ENCODE assay signal across 14 cellular contexts in genomic region chr2:207772081-207772843, GRCh38. TPM values are rescaled to one million over a fixed set of nuclear protein-coding genes. Genes with fewer than 3 reads are reported as not detected.
DNase-seq lines count a peak whose midpoint lies in the region; ATAC-seq, FAIRE-seq and TF ChIP-seq lines count a peak whose summit lies in the region.
"Had no signal": no experiment of that assay in that cellular context is flagged by ENCODE, and none has a peak within 500 bp of the region (broad histone marks: within the 10 kb centered on the region; RNA-seq: fewer than 3 reads in every experiment).

No MANE protein-coding gene starts in this region.

- TF ChIP-seq POLR2A in HepG2 (IDR thresholded peaks at IDR 0.05; ENCODE audit: insufficient read depth in 1 of 2, low read depth in 2 of 2, low read length in 2 of 2) = no peak
- no peak for TF ChIP-seq POLR2A in right lobe of liver (IDR thresholded peaks at IDR 0.05)

- no peak for TF ChIP-seq RAD21 in HepG2 (CRISPR knock-in tag; IDR thresholded peaks at IDR 0.05)

- POLR2A ChIA-PET in HepG2 (lab: Yijun Ruan, JAX) = interaction anchor here (1.4 to 1.5 kb wide), 2 partner anchors 54 to 73 kb away, joined by 3 read pairs; no protein-coding TSS in a partner anchor

- H3K27me3 ChIP-seq in HepG2 (ENCODE audit: control insufficient read depth in 1 of 2, insufficient read depth in 2 of 2, low read length in 2 of 2) (no peaks in the 10 kb centered on the region; a peak in 1 of 5 replicates), right lobe of liver (no peaks in the 10 kb centered on the region), osteoblast (ENCODE audit: insufficient read depth, low read length) (no peaks in the 10 kb centered on the region)

- TF ChIP-seq EP300 in HepG2 (IDR thresholded peaks at IDR 0.05; ENCODE audit: low read depth in 2 of 2, low read length in 2 of 2) (no peak), HepG2 (CRISPR knock-in tag; IDR thresholded peaks at IDR 0.05; ENCODE audit: borderline replicate concordance) (no peak)

- H3K27ac ChIP-seq in HepG2 (ENCODE audit: extremely low read length, insufficient read depth, low read length) = no peak overlapping the region
- H3K27ac ChIP-seq in right lobe of liver = peak overlapping the region in 1 of 3 donors; percentile 91
- no peak overlapping the region for H3K27ac ChIP-seq in osteoblast (ENCODE audit: low read depth, low read length)
- H3K27ac ChIP-seq: C4-2B had no signal

- 95% methylated on average over 13 of the region's 13 CpGs for WGBS in HepG2 (ENCODE audit: low lambda C conversion rate)
- whole genome bisulfite sequencing in right lobe of liver (ENCODE audit: insufficient coverage, low coverage, low lambda C conversion rate, missing lambda C conversion rate) = 82% methylated on average over 8 of the region's 13 CpGs

- H3K4me3 ChIP-seq in HepG2 (replicated peaks in 1 of 3; ENCODE audit: insufficient read depth in 1 of 3, low read depth in 2 of 3, low read length in 3 of 3) (no peak overlapping the region), right lobe of liver (no peak overlapping the region), osteoblast (ENCODE audit: insufficient read depth, low read length) (no peak overlapping the region)

- no peak for ATAC-seq in HepG2
- ATAC-seq in right lobe of liver = no peak
- ATAC-seq: activated T-helper 17 cell treated with anti-CD3 and anti-CD28 coated beads, Interleukin-2, amount 50 U/mL, for 72 hours; stimulated activated memory B cell treated with anti-CD40 and anti-IgM and Interleukin-4, amounts not matched to agents 10 μg/mL and 1 μg/mL and 100 μg/mL, for 72 hours had no signal

- DNase-seq in HepG2 (ENCODE audit: low spot score) = no peak
- no peak for DNase-seq in right lobe of liver
- peak; percentile 61 for DNase-seq in activated CD8-positive, alpha-beta memory T cell treated with anti-CD3 and anti-CD28 coated beads, Interleukin-2, amount 50 U/mL, for 48 hours
- peak; percentile 61 for DNase-seq in left kidney (ENCODE audit: low read depth, low spot score)
- no peak for DNase-seq in osteoblast (ENCODE audit: insufficient read length, low spot score, missing footprints)
- no peak for DNase-seq in HCEC 1CT
- DNase-seq in SIG-M5 treated with dmso at 0.1 percent for 504 hours (lab: John Stamatoyannopoulos, UW; ENCODE audit: unreplicated experiment) = no peak
- DNase-seq in ecto neural progenitor cell (ENCODE audit: low spot score) = no peak
- DNase-seq: cortex of kidney, NCI-H446 had no signal

- H3K4me1 ChIP-seq in HepG2 (ENCODE audit: insufficient read depth, low read length) (peaks cover 56% of the 10 kb centered on the region), right lobe of liver (peaks cover 0 to 33% (median 15%) of the 10 kb centered on the region in 4 donors), osteoblast (ENCODE audit: insufficient read depth, low read length) (no peaks in the 10 kb centered on the region)

- no peak for FAIRE-seq in HepG2 (lab: Jason Lieb, UNC)
- FAIRE-seq: small intestine had no signal

- intact Hi-C loops in HepG2 (cut with micrococcal nuclease; ENCODE audit: unreplicated experiment) = no loop called here
- intact Hi-C loops in right lobe of liver (cut with DNase I) = no loop called here

- CTCF ChIA-PET in HepG2 (lab: Yijun Ruan, JAX; ENCODE audit: low intra/inter-chr PET ratio, low total read pairs) = no interaction called here

- H3K9ac ChIP-seq in HepG2 (ENCODE audit: insufficient read depth, low read depth, low read length) = no peak overlapping the region

- H4K20me1 ChIP-seq in HepG2 (ENCODE audit: insufficient read depth, low read length) (peaks cover 11% of the 10 kb centered on the region; the same call in 1 of the 2 replicates), osteoblast (ENCODE audit: insufficient read depth, low read length) (peaks cover 6% of the 10 kb centered on the region)

- no peak for TF ChIP-seq CTCF in HepG2 (CRISPR knock-in tag; IDR thresholded peaks at IDR 0.05)
- no peak for TF ChIP-seq CTCF in right lobe of liver (IDR thresholded peaks at IDR 0.05)
- TF ChIP-seq CTCF in osteoblast (IDR thresholded peaks at IDR 0.05; ENCODE audit: extremely low read depth, low read depth, low read length) = no peak

- in situ Hi-C loops in HepG2 (cut with HindIII; ENCODE audit: extremely low pct_ligation_motif_present, low pct_unique_long_range_greater_than_20kb) = no loop called here

- no peaks in the 10 kb centered on the region for H3K9me3 ChIP-seq in HepG2 (ENCODE audit: low read length)
- no peaks in the 10 kb centered on the region for H3K9me3 ChIP-seq in right lobe of liver
- H3K9me3 ChIP-seq in osteoblast (ENCODE audit: low read depth, low read length) = no peaks in the 10 kb centered on the region

- H2AFZ ChIP-seq in HepG2 (ENCODE audit: low read length) (no peak overlapping the region), osteoblast (ENCODE audit: low read length) (no peak overlapping the region)

- no TSS peak for BruUV-seq in HepG2 (replicated peaks; lab: Mats Ljungman, UMichigan)

- peaks cover 21% of the 10 kb centered on the region for H3K79me2 ChIP-seq in HepG2 (ENCODE audit: insufficient read depth, low read length)
- H3K79me2 ChIP-seq in osteoblast (ENCODE audit: insufficient read depth, low read length) = peaks cover 5% of the 10 kb centered on the region

- H3K4me2 ChIP-seq in HepG2 (ENCODE audit: low read depth, low read length) (no peak overlapping the region), osteoblast (ENCODE audit: insufficient read depth, low read length) (no peak overlapping the region)

- H3K36me3 ChIP-seq in HepG2 (replicated peaks in 1 of 2; ENCODE audit: control insufficient read depth in 1 of 2, insufficient read depth in 2 of 2, low read length in 2 of 2) = peaks cover 5 to 6% of the 10 kb centered on the region in 2 experiments; a peak in 4 of 5 replicates
- H3K36me3 ChIP-seq in right lobe of liver = peaks cover 0 to 7% (median 0%) of the 10 kb centered on the region in 4 donors
- H3K36me3 ChIP-seq in osteoblast (ENCODE audit: insufficient read depth, low read length) = no peaks in the 10 kb centered on the region

TF ChIP-seq in HepG2, 621 proteins besides CTCF, POLR2A, EP300 and RAD21:
- TF ChIP-seq SRF (IDR thresholded peaks at IDR 0.05; ENCODE audit: low read depth, low read length) (peak; percentile 75; the same call in 1 of the 2 replicates), RFX1 (IDR thresholded peaks at IDR 0.05) (peak; percentile 44), SP1 (IDR thresholded peaks at IDR 0.05) (no peak), SP1 (CRISPR knock-in tag; IDR thresholded peaks at IDR 0.05) (peak; percentile 47; the same call in 1 of the 2 replicates), TBX3 (IDR thresholded peaks at IDR 0.05; ENCODE audit: borderline replicate concordance) (no peak), RFX3 (CRISPR knock-in tag; IDR thresholded peaks at IDR 0.05) (peak; percentile 50; the same call in 1 of the 2 replicates), NCOA2 (CRISPR knock-in tag; IDR thresholded peaks at IDR 0.05) (0 out of 2 replicates have a peak, but pooled peaks have one; percentile 27), ISL2 (CRISPR knock-in tag; IDR thresholded peaks at IDR 0.05) (no peak)
- TF ChIP-seq, protein P1, sequence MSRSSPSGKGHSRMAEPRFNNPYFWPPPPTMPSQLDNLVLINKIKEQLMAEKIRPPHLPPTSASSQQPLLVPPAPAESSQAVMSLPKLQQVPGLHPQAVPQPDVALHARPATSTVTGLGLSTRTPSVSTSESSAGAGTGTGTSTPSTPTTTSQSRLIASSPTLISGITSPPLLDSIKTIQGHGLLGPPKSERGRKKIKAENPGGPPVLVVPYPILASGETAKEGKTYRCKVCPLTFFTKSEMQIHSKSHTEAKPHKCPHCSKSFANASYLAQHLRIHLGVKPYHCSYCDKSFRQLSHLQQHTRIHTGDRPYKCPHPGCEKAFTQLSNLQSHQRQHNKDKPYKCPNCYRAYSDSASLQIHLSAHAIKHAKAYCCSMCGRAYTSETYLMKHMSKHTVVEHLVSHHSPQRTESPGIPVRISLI (CRISPR knock-in tag; IDR thresholded peaks at IDR 0.05; ENCODE audit: borderline replicate concordance) = peak; percentile 46; the same call in 1 of the 2 replicates

RNA-seq across cellular contexts. Expression of gene FZD5, which starts 2.6 kb away (rescaled TPM):
- 28.9 and 34.3 TPM in 2 replicates for total RNA-seq in HepG2 (2016; rRNA removed; fragmentation: Illumina TruSeq; extraction: Trizol)
- total RNA-seq in HepG2 (2016; cell fraction: cytosol; rRNA removed; fragmentation: Illumina TruSeq; extraction: Trizol; ENCODE audit: low read depth) = 3.1 and 4.0 TPM in 2 replicates
- total RNA-seq in HepG2 (2016; cell fraction: insoluble cytoplasmic fraction; rRNA removed; fragmentation: Illumina TruSeq; extraction: Trizol) = 27.1 and 33.9 TPM in 2 replicates
- 17.9 and 18.6 TPM in 2 replicates for total RNA-seq in HepG2 (2016; cell fraction: membrane; rRNA removed; fragmentation: Illumina TruSeq; extraction: Trizol)
- 49.9 and 55.0 TPM in 2 replicates for total RNA-seq in HepG2 (2016; cell fraction: nucleus; rRNA removed; fragmentation: Illumina TruSeq; extraction: Trizol)
- 25.3 and 29.1 TPM in 2 replicates for polyA plus RNA-seq in HepG2 (2011; rRNA removed)
- polyA plus RNA-seq in HepG2 (2011; cell fraction: cytosol; rRNA removed) = 17.7 and 21.9 TPM in 2 replicates
- 46.8 and 48.3 TPM in 2 replicates for polyA plus RNA-seq in HepG2 (2011; cell fraction: nucleus; rRNA removed)
- 41.5 and 51.6 TPM in 2 replicates for polyA plus RNA-seq in HepG2 (2012)
- 1.9 and 2.0 TPM in 2 replicates for polyA plus RNA-seq in HepG2 (2016; cell fraction: cytosol; fragmentation: Illumina TruSeq; extraction: Trizol; ENCODE audit: low read depth)
- polyA plus RNA-seq in HepG2 (2016; cell fraction: insoluble cytoplasmic fraction; fragmentation: Illumina TruSeq; extraction: Trizol; ENCODE audit: low read depth) = 21.1 and 22.9 TPM in 2 replicates
- polyA plus RNA-seq in HepG2 (2016; cell fraction: membrane; fragmentation: Illumina TruSeq; extraction: Trizol; ENCODE audit: low read depth) = 6.8 and 7.4 TPM in 2 replicates
- 38.4 and 40.1 TPM in 2 replicates for polyA plus RNA-seq in HepG2 (2016; cell fraction: nucleus; fragmentation: Illumina TruSeq; extraction: Trizol; ENCODE audit: insufficient read depth, low read depth)
- polyA minus RNA-seq in HepG2 (2011; rRNA and poly(A)+ RNA removed; ENCODE audit: low replicate concordance) = 4.3 and 130 TPM in 2 replicates
- polyA minus RNA-seq in HepG2 (2011; cell fraction: cytosol; rRNA and poly(A)+ RNA removed) = 61.0 and 69.9 TPM in 2 replicates
- 116 and 135 TPM in 2 replicates for polyA minus RNA-seq in HepG2 (2011; cell fraction: nucleus; rRNA and poly(A)+ RNA removed)
- 10 to 100 TPM; 18.5 to 37.4 (median 29.3) TPM for total RNA-seq in right lobe of liver
- 10.6 and 12.7 TPM in 2 replicates for total RNA-seq in osteoblast

Comparison
In these comparisons a context has a peak if more than half of its experiments do, and no peak if none do; other contexts are left out.
1. DNase-seq: peak in activated CD8-positive, alpha-beta memory T cell treated with anti-CD3 and anti-CD28 coated beads, Interleukin-2, amount 50 U/mL, for 48 hours (single experiment) and left kidney (single experiment); none in HepG2 (single experiment), right lobe of liver (0 of 3), osteoblast (single experiment), HCEC 1CT (single experiment), SIG-M5 treated with dmso at 0.1 percent for 504 hours (single experiment) and ecto neural progenitor cell (single experiment).